In the genomic region with DNA sequence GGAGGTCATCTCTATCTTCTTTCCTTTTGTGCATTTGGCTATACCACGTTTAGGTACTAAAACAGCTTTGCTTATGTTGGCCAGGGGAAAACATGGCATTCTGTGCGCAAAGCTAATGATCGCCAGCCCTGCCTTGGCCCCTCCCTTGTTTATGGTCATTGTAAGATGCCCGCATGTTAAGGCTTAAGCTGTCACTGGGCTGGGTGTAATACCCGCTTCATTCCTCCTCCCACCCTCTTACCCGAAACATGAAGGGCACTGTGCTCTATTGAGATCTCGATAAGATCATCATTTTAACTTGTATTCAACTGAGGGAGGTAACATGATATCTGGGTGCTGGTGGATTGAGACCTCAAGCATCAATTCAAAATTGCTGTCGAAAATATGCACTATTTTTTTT, we compare ENCODE assay signal across 28 cellular contexts.
"Had no signal": no experiment of that assay in that cellular context is flagged by ENCODE, and none has a peak within 500 bp of the region (broad histone marks: within the 10 kb centered on the region; RNA-seq: fewer than 3 reads in every experiment).

No MANE protein-coding gene starts in this region.

- DNase-seq: activated B cell treated with CpG ODN at 0.5 μM for 24 hours; activated CD4-positive, alpha-beta T cell treated with anti-CD3 and anti-CD28 coated beads for 48 hours; activated CD4-positive, alpha-beta T cell treated with anti-CD3 and anti-CD28 coated beads, Interleukin-2, amount 50 U/mL, for 1 hour; activated CD4-positive, alpha-beta T cell treated with anti-CD3 and anti-CD28 coated beads, Interleukin-2, amount 50 U/mL, for 48 hours; activated CD8-positive, alpha-beta memory T cell treated with anti-CD3 and anti-CD28 coated beads for 24 hours; activated CD8-positive, alpha-beta T cell treated with anti-CD3 and anti-CD28 coated beads for 36 hours; activated effector memory CD4-positive, alpha-beta T cell treated with Interleukin-2 at 50 U/mL for 16 hours; activated gamma-delta T cell treated with Interleukin-2 at 50 U/mL for 16 hours; activated naive CD4-positive, alpha-beta T cell treated with Interleukin-2 at 50 U/mL for 16 hours; activated naive CD8-positive, alpha-beta T cell treated with anti-CD3 and anti-CD28 coated beads, Interleukin-2, amount 10 ng/mL, durations not matched to agents 7 days and 5 days; activated T-cell treated with anti-CD3 and anti-CD28 coated beads, Interleukin-2, amount 50 U/mL, for 4 hours; central memory CD4-positive, alpha-beta T cell; cerebellar nuclear complex; colonic mucosa; effector CD8-positive, alpha-beta T cell; esophagus squamous epithelium; foreskin melanocyte; heart right ventricle; T-helper 2 cell had no signal

- H3K4me3 ChIP-seq: ascending aorta, breast epithelium, cardiac muscle cell, colonic mucosa, esophagus squamous epithelium, gastroesophageal sphincter, heart right ventricle had no signal

- H3K27ac Mint-ChIP-seq: activated B cell treated with CpG ODN at 0.5 μM for 24 hours; activated CD8-positive, alpha-beta T cell treated with anti-CD3 and anti-CD28 coated beads for 36 hours; activated naive CD4-positive, alpha-beta T cell treated with anti-CD3 and anti-CD28 coated beads, Interleukin-2, amount 50 U/mL, for 72 hours; activated naive CD8-positive, alpha-beta T cell treated with anti-CD3 and anti-CD28 coated beads, Interleukin-2, amount 10 ng/mL, durations not matched to agents 7 days and 5 days; activated T-helper 17 cell treated with anti-CD3 and anti-CD28 coated beads, Interleukin-2, amount 50 U/mL, for 72 hours; brain had no signal

- H3K27me3 Mint-ChIP-seq: activated B cell treated with CpG ODN at 0.5 μM for 24 hours; activated CD8-positive, alpha-beta T cell treated with anti-CD3 and anti-CD28 coated beads for 36 hours; activated naive CD8-positive, alpha-beta T cell treated with anti-CD3 and anti-CD28 coated beads, Interleukin-2, amount 10 ng/mL, durations not matched to agents 7 days and 5 days; activated T-helper 17 cell treated with anti-CD3 and anti-CD28 coated beads, Interleukin-2, amount 50 U/mL, for 72 hours; brain had no signal

- H3K9me3 Mint-ChIP-seq: activated B cell treated with CpG ODN at 0.5 μM for 24 hours; activated CD8-positive, alpha-beta T cell treated with anti-CD3 and anti-CD28 coated beads for 36 hours; activated naive CD4-positive, alpha-beta T cell treated with anti-CD3 and anti-CD28 coated beads, Interleukin-2, amount 50 U/mL, for 72 hours; activated naive CD8-positive, alpha-beta T cell treated with anti-CD3 and anti-CD28 coated beads, Interleukin-2, amount 10 ng/mL, durations not matched to agents 7 days and 5 days; activated T-cell treated with anti-CD3 and anti-CD28 coated beads, Interleukin-2, amount 50 U/mL, for 4 hours; activated T-helper 17 cell treated with anti-CD3 and anti-CD28 coated beads, Interleukin-2, amount 50 U/mL, for 72 hours; brain had no signal

- H3K9me3 ChIP-seq: ascending aorta, colonic mucosa, esophagus squamous epithelium, gastroesophageal sphincter had no signal

- ATAC-seq: activated CD4-positive, CD25-positive, alpha-beta regulatory T cell treated with anti-CD3 and anti-CD28 coated beads, Interleukin-2, amount 50 U/mL, for 24 hours; activated CD8-positive, alpha-beta T cell treated with anti-CD3 and anti-CD28 coated beads for 36 hours; activated naive CD4-positive, alpha-beta T cell treated with anti-CD3 and anti-CD28 coated beads, Interleukin-2, amount 50 U/mL, for 72 hours; activated T-cell treated with anti-CD3 and anti-CD28 coated beads, Interleukin-2, amount 50 U/mL, for 4 hours; activated T-helper 17 cell treated with anti-CD3 and anti-CD28 coated beads, Interleukin-2, amount 50 U/mL, for 72 hours; gastroesophageal sphincter; heart right ventricle had no signal

- H3K4me1 Mint-ChIP-seq: activated B cell treated with CpG ODN at 0.5 μM for 24 hours; activated naive CD8-positive, alpha-beta T cell treated with anti-CD3 and anti-CD28 coated beads, Interleukin-2, amount 10 ng/mL, durations not matched to agents 7 days and 5 days; activated T-helper 17 cell treated with anti-CD3 and anti-CD28 coated beads, Interleukin-2, amount 50 U/mL, for 72 hours had no signal

- H3K4me3 Mint-ChIP-seq: activated B cell treated with CpG ODN at 0.5 μM for 24 hours; activated CD8-positive, alpha-beta T cell treated with anti-CD3 and anti-CD28 coated beads for 36 hours; activated naive CD8-positive, alpha-beta T cell treated with anti-CD3 and anti-CD28 coated beads, Interleukin-2, amount 10 ng/mL, durations not matched to agents 7 days and 5 days; activated T-cell treated with anti-CD3 and anti-CD28 coated beads, Interleukin-2, amount 50 U/mL, for 4 hours; activated T-helper 17 cell treated with anti-CD3 and anti-CD28 coated beads, Interleukin-2, amount 50 U/mL, for 72 hours; brain had no signal

- H3K27me3 ChIP-seq: ascending aorta, breast epithelium, cardiac muscle cell, colonic mucosa, esophagus squamous epithelium, gastroesophageal sphincter, heart right ventricle had no signal

- H3K27ac ChIP-seq: ascending aorta, breast epithelium, cardiac muscle cell, colonic mucosa, epithelial cell of prostate, esophagus squamous epithelium, gastroesophageal sphincter, heart right ventricle had no signal

- H3K36me3 ChIP-seq: ascending aorta, breast epithelium, cardiac muscle cell, colonic mucosa had no signal

- H3K4me1 ChIP-seq: ascending aorta, breast epithelium, colonic mucosa, esophagus squamous epithelium, gastroesophageal sphincter, heart right ventricle had no signal
